Comparison of ENCODE assay signal across 9 cellular contexts in the genomic region with DNA sequence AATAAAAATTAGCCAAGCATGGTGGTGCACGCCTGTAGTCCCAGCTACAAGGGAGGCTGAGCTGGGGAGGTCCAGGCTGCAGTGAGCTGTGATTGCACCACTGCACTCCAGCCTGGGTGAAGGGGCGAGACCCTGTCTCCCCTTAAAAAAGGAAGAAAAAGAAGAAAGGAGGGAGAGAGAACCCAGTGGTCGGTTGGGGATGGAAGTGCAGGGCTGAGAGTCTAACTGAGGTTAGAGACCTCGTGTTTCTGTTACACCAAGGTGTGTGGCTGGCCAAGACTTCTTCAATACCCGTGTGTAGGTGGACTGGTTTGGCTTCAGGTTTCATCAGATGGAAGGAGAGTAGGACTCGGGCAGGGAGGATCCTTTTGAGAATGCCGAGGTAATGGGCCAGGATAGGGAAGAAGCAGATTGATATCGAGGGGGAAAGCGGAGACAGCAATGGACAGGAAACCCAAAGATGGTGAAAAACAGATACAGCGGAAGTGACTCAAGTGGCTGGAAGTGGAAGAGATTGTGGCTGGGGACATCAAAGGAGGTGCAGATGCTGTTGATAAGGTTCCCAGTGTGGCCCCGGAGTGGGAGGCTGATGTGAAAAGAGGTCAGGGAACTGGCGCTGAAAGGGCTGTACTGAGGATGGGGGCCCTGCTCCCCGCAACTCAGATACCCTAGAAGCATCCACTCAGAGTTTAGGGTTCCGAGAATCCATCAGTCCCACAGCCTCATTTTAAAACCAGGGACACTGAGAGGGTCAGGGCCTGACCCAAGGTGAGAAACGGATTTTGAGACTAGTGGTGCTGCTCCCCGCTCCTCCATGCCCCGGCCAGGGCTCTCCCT. TPM values are rescaled to one million over a fixed set of nuclear protein-coding genes. Genes with fewer than 3 reads are reported as not detected.
A peak's percentile ranks its signal among the peaks of the same experiment; 100 is the strongest.
DNase-seq lines count a peak whose midpoint lies in the region; ATAC-seq and TF ChIP-seq lines count a peak whose summit lies in the region.
"Had no signal": no experiment of that assay in that cellular context is flagged by ENCODE, and none has a peak within 500 bp of the region (broad histone marks: within the 10 kb centered on the region; RNA-seq: fewer than 3 reads in every experiment).

No MANE protein-coding gene starts in this region.

- ATAC-seq in HG03175 (IDR thresholded peaks at IDR 0.05; ENCODE audit: unreplicated experiment) (peak; percentile 3), GM19397 (IDR thresholded peaks at IDR 0.05; ENCODE audit: unreplicated experiment) (no peak), GM21576 (IDR thresholded peaks at IDR 0.05; ENCODE audit: unreplicated experiment) (no peak)

- peaks cover 22 to 62% (median 57%) of the 10 kb centered on the region in 4 donors for H3K4me1 ChIP-seq in esophagus muscularis mucosa

- intact Hi-C loops in esophagus muscularis mucosa (cut with DNase I), result no loop called here

- H3K27ac ChIP-seq in esophagus muscularis mucosa (replicated peaks in 1 of 4), result peak overlapping the region; percentile 86 to 93 (median 88)

- TF ChIP-seq EP300 in esophagus muscularis mucosa (IDR thresholded peaks at IDR 0.05), result no peak

- no peaks in the 10 kb centered on the region for H3K36me3 ChIP-seq in esophagus muscularis mucosa

- peak; percentile 67 to 77 for DNase-seq in activated CD4-positive, alpha-beta T cell treated with anti-CD3 and anti-CD28 coated beads, Interleukin-2, amount 50 U/mL, for 48 hours
- DNase-seq in esophagus muscularis mucosa (ENCODE audit: extremely low spot score) (no peak), COLO668 (lab: John Stamatoyannopoulos, UW; ENCODE audit: unreplicated experiment) (no peak), dedifferentiated amniotic fluid mesenchymal stem cell (ENCODE audit: extremely low spot score) (no peak)
- DNase-seq in stimulated activated CD4-positive, alpha-beta T cell treated with anti-CD3 and anti-CD28 coated beads, Interleukin-4, amount 100 ng/mL, for 24 hours, result peak; percentile 69

- WGBS in esophagus muscularis mucosa, result 77% methylated on average over 14 of the region's 17 CpGs

- TF ChIP-seq CTCF in esophagus muscularis mucosa (IDR thresholded peaks at IDR 0.05), result no peak

- peaks cover 0 to 8% (median 0%) of the 10 kb centered on the region in 4 donors for H3K27me3 ChIP-seq in esophagus muscularis mucosa

- TF ChIP-seq POLR2A in esophagus muscularis mucosa (IDR thresholded peaks at IDR 0.05; ENCODE audit: low read depth), result no peak

- no peaks in the 10 kb centered on the region for H3K9me3 ChIP-seq in esophagus muscularis mucosa

- peak overlapping the region; percentile 62 to 72 (median 67) for H3K4me3 ChIP-seq in esophagus muscularis mucosa

RNA-seq across cellular contexts. Expression of a gene that starts 0.7 kb away (rescaled TPM):
- 10 to 100 TPM; 12.2 to 27.9 (median 14.4) TPM for total RNA-seq in esophagus muscularis mucosa

RNA-seq across cellular contexts. Expression of a gene that starts 1.1 kb away (rescaled TPM):
- total RNA-seq in esophagus muscularis mucosa, result under 1 TPM in 3 of 4 donors, not detected in 1; 0.33 to 0.42 (median 0.40) TPM
- total RNA-seq: urinary bladder had no signal

RNA-seq across cellular contexts. Expression of a gene that starts 46.1 kb away (rescaled TPM):
- total RNA-seq in esophagus muscularis mucosa, result not detected

Comparison
In these comparisons a context has a peak if more than half of its experiments do, and no peak if none do; other contexts are left out.
1. DNase-seq: peak in activated CD4-positive, alpha-beta T cell treated with anti-CD3 and anti-CD28 coated beads, Interleukin-2, amount 50 U/mL, for 48 hours (2 of 2) and stimulated activated CD4-positive, alpha-beta T cell treated with anti-CD3 and anti-CD28 coated beads, Interleukin-4, amount 100 ng/mL, for 24 hours (single experiment); none in esophagus muscularis mucosa (single experiment), COLO668 (single experiment) and dedifferentiated amniotic fluid mesenchymal stem cell (single experiment).